Comparison of ENCODE assay signal across 1 cellular context in genomic region chr19:45092747-45093678, GRCh38.
TF ChIP-seq lines count a peak whose summit lies in the region.

PPP1R37 (plus strand) TSS chr19:45093179; CDS start chr19:45093326, 147 bp downstream.

TF ChIP-seq in HepG2, 621 proteins besides CTCF, POLR2A, EP300 and RAD21 (continued from another document and continues in another):
- TF ChIP-seq ZHX2 (IDR thresholded peaks at IDR 0.05; ENCODE audit: low read depth) (peak; percentile 74), ZHX2 (CRISPR knock-in tag; IDR thresholded peaks at IDR 0.05; ENCODE audit: borderline replicate concordance) (no peak; the same call in 1 of the 2 replicates), SATB2 (CRISPR knock-in tag; IDR thresholded peaks at IDR 0.05) (no peak), EEA1 (CRISPR knock-in tag; IDR thresholded peaks at IDR 0.05; ENCODE audit: borderline replicate concordance) (no peak), POGZ (CRISPR knock-in tag; IDR thresholded peaks at IDR 0.05) (no peak), CHD4 (IDR thresholded peaks at IDR 0.05; ENCODE audit: borderline replicate concordance, low read length) (no peak; the same call in 1 of the 2 replicates), ZNF777 (CRISPR knock-in tag; IDR thresholded peaks at IDR 0.05) (no peak; the same call in 1 of the 2 replicates), CEBPG (CRISPR knock-in tag; IDR thresholded peaks at IDR 0.05) (no peak), ZNF724P (CRISPR knock-in tag; IDR thresholded peaks at IDR 0.05; ENCODE audit: borderline replicate concordance) (peak; percentile 21; the same call in 1 of the 2 replicates), SIX4 (CRISPR knock-in tag; IDR thresholded peaks at IDR 0.05) (no peak), SP4 (CRISPR knock-in tag; IDR thresholded peaks at IDR 0.05) (peak; percentile 90), ZNF34 (CRISPR knock-in tag; IDR thresholded peaks at IDR 0.05; ENCODE audit: borderline replicate concordance) (0 out of 2 replicates have a peak, but pooled peaks have one; percentile 38), NFIB (CRISPR knock-in tag; IDR thresholded peaks at IDR 0.05; ENCODE audit: borderline replicate concordance) (no peak), POLR2AphosphoS2 (IDR thresholded peaks at IDR 0.05; ENCODE audit: low read depth, low read length) (no peak), HBP1 (CRISPR knock-in tag; IDR thresholded peaks at IDR 0.05; ENCODE audit: low read depth) (peak; percentile 15; the same call in 1 of the 2 replicates), MAFF (IDR thresholded peaks at IDR 0.05; ENCODE audit: low read depth, low read length) (no peak), SETDB1 (CRISPR knock-in tag; IDR thresholded peaks at IDR 0.05; ENCODE audit: borderline replicate concordance) (no peak), ELF1 (CRISPR knock-in tag; IDR thresholded peaks at IDR 0.05) (peak; percentile 69), SMYD3 (CRISPR knock-in tag; IDR thresholded peaks at IDR 0.05) (peak; percentile 40; the same call in 1 of the 2 replicates), POLR2G (IDR thresholded peaks at IDR 0.05; ENCODE audit: low read depth, low read length) (peak; percentile 82), TOPORS (CRISPR knock-in tag; IDR thresholded peaks at IDR 0.05) (no peak; the same call in 1 of the 2 replicates), SMAD1 (CRISPR knock-in tag; IDR thresholded peaks at IDR 0.05; ENCODE audit: borderline replicate concordance, low read depth) (peak; percentile 84; the same call in 1 of the 2 replicates), NRL (CRISPR knock-in tag; IDR thresholded peaks at IDR 0.05; ENCODE audit: borderline replicate concordance) (peak; percentile 56; the same call in 1 of the 2 replicates), PRDM15 (CRISPR knock-in tag; IDR thresholded peaks at IDR 0.05) (no peak), ZEB1 (IDR thresholded peaks at IDR 0.05; ENCODE audit: insufficient replicate concordance, low read depth) (peak; percentile 53), ZFYVE20 (CRISPR knock-in tag; IDR thresholded peaks at IDR 0.05; ENCODE audit: borderline replicate concordance, low read depth) (no peak), NAIF1 (CRISPR knock-in tag; IDR thresholded peaks at IDR 0.05; ENCODE audit: borderline replicate concordance) (peak; percentile 61; the same call in 1 of the 2 replicates), ZBTB43 (CRISPR knock-in tag; conservative IDR thresholded peaks at IDR 0.05) (peak; percentile 34; the same call in 1 of the 2 replicates), GPN1 (CRISPR knock-in tag; IDR thresholded peaks at IDR 0.05; ENCODE audit: borderline replicate concordance) (no peak), SMARCC2 (IDR thresholded peaks at IDR 0.05) (no peak), ZC3H4 (CRISPR knock-in tag; IDR thresholded peaks at IDR 0.05; ENCODE audit: borderline replicate concordance) (no peak), ZNF552 (CRISPR knock-in tag; IDR thresholded peaks at IDR 0.05; ENCODE audit: borderline replicate concordance) (no peak; the same call in 1 of the 2 replicates), SMC3 (IDR thresholded peaks at IDR 0.05; ENCODE audit: low read length) (no peak), ZNF251 (CRISPR knock-in tag; IDR thresholded peaks at IDR 0.05) (no peak), ATF3 (CRISPR knock-in tag; IDR thresholded peaks at IDR 0.05) (no peak), HNF4A (CRISPR knock-in tag; IDR thresholded peaks at IDR 0.05) (peak; percentile 32), GABPB1 (CRISPR knock-in tag; IDR thresholded peaks at IDR 0.05) (peak; percentile 85), CBFB (CRISPR knock-in tag; IDR thresholded peaks at IDR 0.05) (no peak; the same call in 1 of the 2 replicates), TEF (CRISPR knock-in tag; IDR thresholded peaks at IDR 0.05) (no peak; the same call in 1 of the 2 replicates), ZNF282 (IDR thresholded peaks at IDR 0.05; ENCODE audit: partially characterized antibody) (no peak), MAF1 (CRISPR knock-in tag; IDR thresholded peaks at IDR 0.05; ENCODE audit: borderline replicate concordance) (no peak), ZBTB10 (CRISPR knock-in tag; IDR thresholded peaks at IDR 0.05; ENCODE audit: borderline replicate concordance) (no peak), PLSCR1 (CRISPR knock-in tag; IDR thresholded peaks at IDR 0.05; ENCODE audit: borderline replicate concordance) (0 out of 2 replicates have a peak, but pooled peaks have one; percentile 28), HOXA3 (CRISPR knock-in tag; IDR thresholded peaks at IDR 0.05) (peak; percentile 86; the same call in 1 of the 2 replicates), ZNF510 (CRISPR knock-in tag; IDR thresholded peaks at IDR 0.05; ENCODE audit: low read depth) (no peak), MTF2 (CRISPR knock-in tag; IDR thresholded peaks at IDR 0.05; ENCODE audit: borderline replicate concordance) (no peak), PRPF4 (IDR thresholded peaks at IDR 0.05; ENCODE audit: low read depth, low read length, poor library complexity, severe bottlenecking) (no peak), MTF1 (CRISPR knock-in tag; IDR thresholded peaks at IDR 0.05) (no peak), TSC22D2 (CRISPR knock-in tag; IDR thresholded peaks at IDR 0.05; ENCODE audit: borderline replicate concordance) (0 out of 2 replicates have a peak, but pooled peaks have one; percentile 60), THYN1 (CRISPR knock-in tag; IDR thresholded peaks at IDR 0.05; ENCODE audit: borderline replicate concordance, low read depth) (no peak)
